In genomic region chr10:9877978-9878377, GRCh38 we compare ENCODE assay signal across 30 cellular contexts.
"Had no signal": no experiment of that assay in that cellular context is flagged by ENCODE, and none has a peak within 500 bp of the region (broad histone marks: within the 10 kb centered on the region; RNA-seq: fewer than 3 reads in every experiment).

No MANE protein-coding gene starts in this region.

- H3K9me3 Mint-ChIP-seq: activated CD4-positive, alpha-beta T cell treated with anti-CD3 and anti-CD28 coated beads, Interleukin-2, amount 10 ng/mL, durations not matched to agents 24 days and 14 days; activated T-helper 17 cell treated with anti-CD3 and anti-CD28 coated beads, Interleukin-2, amount 50 U/mL, for 72 hours had no signal

- H3K4me3 ChIP-seq: body of pancreas, breast epithelium, MG63, Peyer's patch, SK-N-MC had no signal

- H3K36me3 Mint-ChIP-seq: activated naive CD4-positive, alpha-beta T cell treated with anti-CD3 and anti-CD28 coated beads, Interleukin-2, amount 50 U/mL, for 24 hours; activated naive CD8-positive, alpha-beta T cell treated with anti-CD3 and anti-CD28 coated beads, Interleukin-2, amount 10 ng/mL, durations not matched to agents 7 days and 5 days had no signal

- H3K27ac ChIP-seq: body of pancreas, breast epithelium, Peyer's patch, SK-N-MC, WERI-Rb-1 had no signal

- H3K27me3 ChIP-seq: body of pancreas, breast epithelium, MG63, Peyer's patch had no signal

- H3K9me3 ChIP-seq: Peyer's patch had no signal

- H3K4me1 Mint-ChIP-seq: activated CD4-positive, alpha-beta T cell treated with anti-CD3 and anti-CD28 coated beads, Interleukin-2, amount 10 ng/mL, durations not matched to agents 24 days and 14 days; activated naive CD4-positive, alpha-beta T cell treated with anti-CD3 and anti-CD28 coated beads, Interleukin-2, amount 50 U/mL, for 24 hours; activated naive CD8-positive, alpha-beta T cell treated with anti-CD3 and anti-CD28 coated beads, Interleukin-2, amount 10 ng/mL, durations not matched to agents 7 days and 5 days; activated T-helper 17 cell treated with anti-CD3 and anti-CD28 coated beads, Interleukin-2, amount 50 U/mL, for 72 hours had no signal

- H3K4me3 Mint-ChIP-seq: activated CD4-positive, alpha-beta T cell treated with anti-CD3 and anti-CD28 coated beads, Interleukin-2, amount 10 ng/mL, durations not matched to agents 24 days and 14 days; activated CD8-positive, alpha-beta T cell treated with anti-CD3 and anti-CD28 coated beads for 36 hours; activated naive CD4-positive, alpha-beta T cell treated with anti-CD3 and anti-CD28 coated beads, Interleukin-2, amount 50 U/mL, for 24 hours; activated naive CD8-positive, alpha-beta T cell treated with anti-CD3 and anti-CD28 coated beads, Interleukin-2, amount 10 ng/mL, durations not matched to agents 7 days and 5 days; activated T-cell treated with anti-CD3 and anti-CD28 coated beads, Interleukin-2, amount 50 U/mL, for 72 hours; activated T-helper 17 cell treated with anti-CD3 and anti-CD28 coated beads, Interleukin-2, amount 50 U/mL, for 72 hours had no signal

- ATAC-seq: activated CD8-positive, alpha-beta T cell treated with anti-CD3 and anti-CD28 coated beads for 36 hours; activated T-cell treated with anti-CD3 and anti-CD28 coated beads, Interleukin-2, amount 50 U/mL, for 72 hours; activated T-helper 17 cell treated with anti-CD3 and anti-CD28 coated beads, Interleukin-2, amount 50 U/mL, for 72 hours; body of pancreas; PC-3 had no signal

- DNase-seq: activated CD4-positive, alpha-beta T cell treated with anti-CD3 and anti-CD28 coated beads, Interleukin-2, amount 10 ng/mL, durations not matched to agents 24 days and 14 days; activated CD4-positive, alpha-beta T cell treated with anti-CD3 and anti-CD28 coated beads, Interleukin-2, amount 50 U/mL, for 4 hours; activated CD8-positive, alpha-beta T cell treated with anti-CD3 and anti-CD28 coated beads for 36 hours; activated effector memory CD4-positive, alpha-beta T cell treated with anti-CD3 and anti-CD28 coated beads, Interleukin-2, amount 50 U/mL, for 16 hours; activated naive CD4-positive, alpha-beta T cell treated with Interleukin-2 at 50 U/mL for 16 hours; activated naive CD8-positive, alpha-beta T cell treated with anti-CD3 and anti-CD28 coated beads, Interleukin-2, amount 10 ng/mL, durations not matched to agents 7 days and 5 days; activated T-cell treated with anti-CD3 and anti-CD28 coated beads, Interleukin-2, amount 50 U/mL, for 1 hour; activated T-cell treated with anti-CD3 and anti-CD28 coated beads, Interleukin-2, amount 50 U/mL, for 72 hours; body of pancreas; Kasumi-1; KG1; MG63; NCI-H1048; NCI-H1105 treated with DMSO at 0.1 percent for 48 hours; NCI-H1436; NCI-H1694 treated with DMSO at 0.1 percent for 48 hours; NCI-H2029; NCI-H226; NCI-H446 treated with DMSO at 0.1 percent for 48 hours; NCI-H524; NK-92 treated with Interleukin-12 subunit alpha and Interleukin-12 subunit beta, amount 100 ng/mL, for 24 hours; PC-3; Peyer's patch; Right ventricle myocardium superior; T1000; WERI-Rb-1 had no signal

- H3K36me3 ChIP-seq: breast epithelium, MG63, Peyer's patch, WERI-Rb-1 had no signal

- H3K27me3 Mint-ChIP-seq: activated CD4-positive, alpha-beta T cell treated with anti-CD3 and anti-CD28 coated beads, Interleukin-2, amount 10 ng/mL, durations not matched to agents 24 days and 14 days; activated CD8-positive, alpha-beta T cell treated with anti-CD3 and anti-CD28 coated beads for 36 hours; activated naive CD4-positive, alpha-beta T cell treated with anti-CD3 and anti-CD28 coated beads, Interleukin-2, amount 50 U/mL, for 24 hours; activated naive CD8-positive, alpha-beta T cell treated with anti-CD3 and anti-CD28 coated beads, Interleukin-2, amount 10 ng/mL, durations not matched to agents 7 days and 5 days; activated T-helper 17 cell treated with anti-CD3 and anti-CD28 coated beads, Interleukin-2, amount 50 U/mL, for 72 hours had no signal

- H3K27ac Mint-ChIP-seq: activated CD4-positive, alpha-beta T cell treated with anti-CD3 and anti-CD28 coated beads, Interleukin-2, amount 10 ng/mL, durations not matched to agents 24 days and 14 days; activated CD8-positive, alpha-beta T cell treated with anti-CD3 and anti-CD28 coated beads for 36 hours; activated naive CD4-positive, alpha-beta T cell treated with anti-CD3 and anti-CD28 coated beads, Interleukin-2, amount 50 U/mL, for 24 hours; activated naive CD8-positive, alpha-beta T cell treated with anti-CD3 and anti-CD28 coated beads, Interleukin-2, amount 10 ng/mL, durations not matched to agents 7 days and 5 days; activated T-cell treated with anti-CD3 and anti-CD28 coated beads, Interleukin-2, amount 50 U/mL, for 72 hours; activated T-helper 17 cell treated with anti-CD3 and anti-CD28 coated beads, Interleukin-2, amount 50 U/mL, for 72 hours had no signal

- H3K4me1 ChIP-seq: body of pancreas, breast epithelium, Peyer's patch had no signal
